10 cellular contexts compared by ENCODE assay signal in the genomic region with DNA sequence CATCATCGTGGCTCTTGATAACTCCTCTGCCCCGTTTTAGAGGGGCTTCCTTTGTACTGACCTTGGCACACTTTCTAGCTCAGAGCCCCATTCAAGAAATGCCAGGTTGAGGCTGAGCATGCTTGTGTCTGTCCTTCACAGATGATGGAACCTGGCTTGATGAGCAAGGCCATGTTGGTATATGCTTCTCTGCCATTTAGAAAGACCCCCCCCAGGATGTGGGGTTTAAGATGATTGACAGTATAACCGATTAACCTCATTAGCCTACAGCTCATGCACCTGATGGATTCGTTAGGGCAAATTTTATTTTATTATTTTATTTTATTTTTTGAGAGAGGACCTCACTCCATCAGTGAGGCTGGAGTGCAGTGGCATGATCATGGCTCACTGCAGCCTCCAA. TPM values are rescaled to one million over a fixed set of nuclear protein-coding genes. Genes with fewer than 3 reads are reported as not detected.
DNase-seq lines count a peak whose midpoint lies in the region; ATAC-seq and TF ChIP-seq lines count a peak whose summit lies in the region.
"Had no signal": no experiment of that assay in that cellular context is flagged by ENCODE, and none has a peak within 500 bp of the region (broad histone marks: within the 10 kb centered on the region; RNA-seq: fewer than 3 reads in every experiment).

No MANE protein-coding gene starts in this region.

- H3K9me3 ChIP-seq in CD4-positive, alpha-beta T cell (ENCODE audit: control insufficient read depth, low read length), result no peaks in the 10 kb centered on the region
- no peaks in the 10 kb centered on the region for H3K9me3 ChIP-seq in mucosa of stomach (ENCODE audit: control insufficient read depth, low read length)
- H3K9me3 ChIP-seq in SJCRH30 (replicated peaks), result no peaks in the 10 kb centered on the region

- H3K27me3 ChIP-seq in CD4-positive, alpha-beta T cell (ENCODE audit: control insufficient read depth, insufficient read depth, low read length), result no peaks in the 10 kb centered on the region
- H3K27me3 ChIP-seq in mucosa of stomach (ENCODE audit: control insufficient read depth, insufficient read depth, low read length), result no peaks in the 10 kb centered on the region
- 0 out of 2 replicates have a peak, but pooled peaks cover 3% of the 10 kb centered on the region for H3K27me3 ChIP-seq in SJCRH30

- H3K9ac ChIP-seq in mucosa of stomach (ENCODE audit: low read length), result peak overlapping the region; percentile 57

- H3K27me3 Mint-ChIP-seq in CD4-positive, alpha-beta T cell, result no peaks in the 10 kb centered on the region
- no peaks in the 10 kb centered on the region for H3K27me3 Mint-ChIP-seq in activated T-helper 2 cell treated with anti-CD3 and anti-CD28 coated beads, Interferon-gamma antibody, Interleukin-2, Interleukin-4, amounts not matched to agents 10 μg/mL and 5 μg/mL and 100 μg/mL, durations not matched to agents 14 hours and 24 hours and 36 hours (ENCODE audit: low read depth)

- peak overlapping the region; percentile 97 for H3K27ac Mint-ChIP-seq in CD4-positive, alpha-beta T cell
- peak overlapping the region; percentile 97 for H3K27ac Mint-ChIP-seq in activated T-helper 2 cell treated with anti-CD3 and anti-CD28 coated beads, Interferon-gamma antibody, Interleukin-2, Interleukin-4, amounts not matched to agents 10 μg/mL and 5 μg/mL and 100 μg/mL, durations not matched to agents 14 hours and 24 hours and 36 hours

- peak overlapping the region; percentile 84 for H3K4me3 Mint-ChIP-seq in CD4-positive, alpha-beta T cell
- H3K4me3 Mint-ChIP-seq in activated T-helper 2 cell treated with anti-CD3 and anti-CD28 coated beads, Interferon-gamma antibody, Interleukin-2, Interleukin-4, amounts not matched to agents 10 μg/mL and 5 μg/mL and 100 μg/mL, durations not matched to agents 14 hours and 24 hours and 36 hours (ENCODE audit: low read depth), result peak overlapping the region; percentile 61

- intact Hi-C loops in CD4-positive, alpha-beta T cell (cut with DNase I, micrococcal nuclease), result loop anchor here in 1 of 2 experiments (2.0 kb wide), 1 partner anchor 18 kb away; no protein-coding TSS in a partner anchor
- intact Hi-C loops in activated T-helper 2 cell treated with anti-CD3 and anti-CD28 coated beads, Interferon-gamma antibody, Interleukin-2, Interleukin-4, amounts not matched to agents 10 μg/mL and 5 μg/mL and 100 μg/mL, durations not matched to agents 14 hours and 24 hours and 36 hours (cut with micrococcal nuclease), result loop anchor here (1.0 to 5.0 kb wide), 2 partner anchors 19 to 296 kb away; no protein-coding TSS in a partner anchor

- DNase-seq in CD4-positive, alpha-beta T cell, result peak in 1 of 10 experiments; percentile 12
- DNase-seq in activated T-helper 2 cell treated with anti-CD3 and anti-CD28 coated beads, Interferon-gamma antibody, Interleukin-2, Interleukin-4, amounts not matched to agents 10 μg/mL and 5 μg/mL and 100 μg/mL, durations not matched to agents 14 hours and 24 hours and 36 hours (ENCODE audit: low spot score), result no peak
- no peak for DNase-seq in NCI-H510A (lab: John Stamatoyannopoulos, UW)
- no peak for DNase-seq in COLO668 (lab: John Stamatoyannopoulos, UW; ENCODE audit: unreplicated experiment)
- DNase-seq in NCI-H2171 (lab: John Stamatoyannopoulos, UW), result no peak
- DNase-seq in SJCRH30, result no peak
- DNase-seq: cerebellar nuclear complex had no signal

- peak overlapping the region; percentile 87 for H3K27ac ChIP-seq in CD4-positive, alpha-beta T cell (ENCODE audit: low read depth, low read length)
- no peak overlapping the region for H3K27ac ChIP-seq in SJCRH30

- CTCF ChIA-PET in CD4-positive, alpha-beta T cell (lab: Charles Lee), result interaction anchor here (1.1 to 1.9 kb wide), 5 partner anchors 18 to 54 kb away, joined by 3 to 6 read pairs (median 4); partner anchors contain the start of gene FLVCR2

- POLR2A ChIA-PET in CD4-positive, alpha-beta T cell (lab: Charles Lee), result interaction anchor here (0.7 to 3.8 kb wide), 8 partner anchors 8 to 34 kb away, joined by 3 to 49 read pairs (median 3); partner anchors contain the start of gene BATF

- H3K4me1 ChIP-seq in mucosa of stomach (ENCODE audit: control insufficient read depth, insufficient read depth, low read length) (peaks cover 21% of the 10 kb centered on the region), SJCRH30 (no peaks in the 10 kb centered on the region)

- peaks cover 35% of the 10 kb centered on the region for H3K36me3 Mint-ChIP-seq in CD4-positive, alpha-beta T cell (ENCODE audit: low read depth)
- H3K36me3 Mint-ChIP-seq in activated T-helper 2 cell treated with anti-CD3 and anti-CD28 coated beads, Interferon-gamma antibody, Interleukin-2, Interleukin-4, amounts not matched to agents 10 μg/mL and 5 μg/mL and 100 μg/mL, durations not matched to agents 14 hours and 24 hours and 36 hours (ENCODE audit: low read depth), result peaks cover 69% of the 10 kb centered on the region

- no peaks in the 10 kb centered on the region for H3K9me3 Mint-ChIP-seq in CD4-positive, alpha-beta T cell
- H3K9me3 Mint-ChIP-seq in activated T-helper 2 cell treated with anti-CD3 and anti-CD28 coated beads, Interferon-gamma antibody, Interleukin-2, Interleukin-4, amounts not matched to agents 10 μg/mL and 5 μg/mL and 100 μg/mL, durations not matched to agents 14 hours and 24 hours and 36 hours, result no peaks in the 10 kb centered on the region

- peak; percentile 23 for ATAC-seq in CD4-positive, alpha-beta T cell (ENCODE audit: poor library complexity)
- peak; percentile 6 for ATAC-seq in GM21528 (IDR thresholded peaks at IDR 0.05; ENCODE audit: low FRiP score, unreplicated experiment)

- H3K4me1 Mint-ChIP-seq in CD4-positive, alpha-beta T cell (ENCODE audit: low read depth), result peaks cover 62% of the 10 kb centered on the region
- H3K4me1 Mint-ChIP-seq in activated T-helper 2 cell treated with anti-CD3 and anti-CD28 coated beads, Interferon-gamma antibody, Interleukin-2, Interleukin-4, amounts not matched to agents 10 μg/mL and 5 μg/mL and 100 μg/mL, durations not matched to agents 14 hours and 24 hours and 36 hours (ENCODE audit: low read depth), result peaks cover 61% of the 10 kb centered on the region

- no peak for TF ChIP-seq CTCF in CD4-positive, alpha-beta T cell (IDR thresholded peaks at IDR 0.05)

- H3K4me3 ChIP-seq in mucosa of stomach (ENCODE audit: low read length) (no peak overlapping the region), SJCRH30 (no peak overlapping the region)

- H3K36me3 ChIP-seq in mucosa of stomach (ENCODE audit: control insufficient read depth, insufficient read depth, low read length) (no peaks in the 10 kb centered on the region), SJCRH30 (no peaks in the 10 kb centered on the region)

RNA-seq across cellular contexts. Expression of gene BATF, which starts 21.0 kb away (rescaled TPM):
- total RNA-seq in CD4-positive, alpha-beta T cell, result 1 to 10 TPM; 6.7 to 7.8 TPM
- total RNA-seq in activated T-helper 2 cell treated with anti-CD3 and anti-CD28 coated beads, Interferon-gamma antibody, Interleukin-2, Interleukin-4, amounts not matched to agents 10 μg/mL and 5 μg/mL and 100 μg/mL, durations not matched to agents 14 hours and 24 hours and 36 hours, result 152 and 154 TPM in 2 replicates
- total RNA-seq in SJCRH30 (2014; rRNA removed; shearing (Covaris generic)), result not detected in 2 replicates
- total RNA-seq: MCF 10A had no signal

RNA-seq across cellular contexts. Expression of gene FLVCR2, which starts 35.2 kb away (rescaled TPM):
- 1 to 10 TPM in 1 of 2 experiments, under 1 TPM in 1; 0.71 to 2.3 TPM for total RNA-seq in CD4-positive, alpha-beta T cell
- total RNA-seq in activated T-helper 2 cell treated with anti-CD3 and anti-CD28 coated beads, Interferon-gamma antibody, Interleukin-2, Interleukin-4, amounts not matched to agents 10 μg/mL and 5 μg/mL and 100 μg/mL, durations not matched to agents 14 hours and 24 hours and 36 hours, result 3.2 and 5.9 TPM in 2 replicates
- 2.8 and 3.4 TPM in 2 replicates for total RNA-seq in SJCRH30 (2014; rRNA removed; shearing (Covaris generic))

Comparison
In these comparisons a context has a peak if more than half of its experiments do, and no peak if none do; other contexts are left out.
1. RNA of gene BATF, which starts 21.0 kb away (total RNA-seq): 152 to 154 TPM in activated T-helper 2 cell treated with anti-CD3 and anti-CD28 coated beads, Interferon-gamma antibody, Interleukin-2, Interleukin-4, amounts not matched to agents 10 μg/mL and 5 μg/mL and 100 μg/mL, durations not matched to agents 14 hours and 24 hours and 36 hours; 6.7 to 7.8 TPM in CD4-positive, alpha-beta T cell and not detected in SJCRH30; every median in the first group is over 10 times any median in the second.